In genomic region chr6:35729349-35729678, GRCh38 we compare ENCODE assay signal across 7 cellular contexts. TPM values are rescaled to one million over a fixed set of nuclear protein-coding genes. Genes with fewer than 3 reads are reported as not detected.
DNase-seq lines count a peak whose midpoint lies in the region; TF ChIP-seq lines count a peak whose summit lies in the region.
"Had no signal": no experiment of that assay in that cellular context is flagged by ENCODE, and none has a peak within 500 bp of the region (broad histone marks: within the 10 kb centered on the region; RNA-seq: fewer than 3 reads in every experiment).

No MANE protein-coding gene starts in this region.

- H3K4me3 ChIP-seq in parathyroid adenoma (ENCODE audit: low read depth, low read length) = no peak overlapping the region

- H3K9me3 Mint-ChIP-seq in HFFc6 (no peaks in the 10 kb centered on the region), brain (no peaks in the 10 kb centered on the region)

- H3K36me3 ChIP-seq in parathyroid adenoma (ENCODE audit: control insufficient read depth, insufficient read depth, low read length) = no peaks in the 10 kb centered on the region

- H3K27me3 Mint-ChIP-seq in HFFc6 (ENCODE audit: insufficient read depth) (peaks cover 1% of the 10 kb centered on the region), brain (peaks cover 7% of the 10 kb centered on the region)

- H2AFZ ChIP-seq in parathyroid adenoma = peak overlapping the region; percentile 82

- peaks cover 76% of the 10 kb centered on the region for H3K4me1 ChIP-seq in parathyroid adenoma

- no peaks in the 10 kb centered on the region for H3K9me3 ChIP-seq in parathyroid adenoma (ENCODE audit: control insufficient read depth, low read length)

- DNase-seq in HFFc6 (no peak), GM20000 (ENCODE audit: low spot score) (no peak), SKM-1 (lab: John Stamatoyannopoulos, UW; ENCODE audit: unreplicated experiment) (no peak), cerebellar nuclear complex (lab: John Stamatoyannopoulos, UW) (no peak)
- DNase-seq: activated T-cell treated with anti-CD3 and anti-CD28 coated beads for 4 hours had no signal

- peak overlapping the region; percentile 22; the same call in 1 of the 2 replicates for H3K4me3 Mint-ChIP-seq in HFFc6
- H3K4me3 Mint-ChIP-seq in brain = peak overlapping the region; percentile 53 to 90 (median 66)

- H3K36me3 Mint-ChIP-seq in HFFc6 (ENCODE audit: low read depth) (no peaks in the 10 kb centered on the region), brain (no peaks in the 10 kb centered on the region)

- H3K27ac Mint-ChIP-seq in HFFc6 (peak overlapping the region; percentile 32; the same call in 1 of the 2 replicates), brain (peak overlapping the region; percentile 44 to 85 (median 57))

- TF ChIP-seq CTCF in HFFc6 (IDR thresholded peaks at IDR 0.05) = no peak; the same call in 1 of the 2 replicates
- TF ChIP-seq CTCF in brain (conservative IDR thresholded peaks at IDR 0.05) = no peak
- TF ChIP-seq CTCF in parathyroid adenoma (IDR thresholded peaks at IDR 0.05) = no peak
- TF ChIP-seq CTCF in GM20000 (IDR thresholded peaks at IDR 0.05; ENCODE audit: extremely low read depth, missing control alignments) = no peak

- no peak overlapping the region for H3K4me2 ChIP-seq in parathyroid adenoma (ENCODE audit: low read length)

- H3K9ac ChIP-seq in parathyroid adenoma = peak overlapping the region; percentile 4

- H3K27ac ChIP-seq in parathyroid adenoma = peak overlapping the region; percentile 100

- no peaks in the 10 kb centered on the region for H3K27me3 ChIP-seq in parathyroid adenoma (ENCODE audit: control insufficient read depth, insufficient read depth, low read length)

- peaks cover 36% of the 10 kb centered on the region for H3K4me1 Mint-ChIP-seq in HFFc6 (ENCODE audit: low read depth)
- H3K4me1 Mint-ChIP-seq in brain = peaks cover 73% of the 10 kb centered on the region

- H3K79me2 ChIP-seq in parathyroid adenoma = no peaks in the 10 kb centered on the region

RNA-seq across cellular contexts. Expression of gene ARMC12, which starts 7.5 kb away (rescaled TPM):
- under 1 TPM in 4 of 6 experiments, not detected in 2; 0.17 to 0.33 (median 0.27) TPM for total RNA-seq in HFFc6 (2021; fragmentation: NEBNext Ultra II Directional; extraction: Animal tissue kit (Norgen Biotek cat#: 25700))
- 0.68 TPM for polyA plus RNA-seq in brain (ENCODE audit: insufficient read depth, low read depth, low replicate concordance)

RNA-seq across cellular contexts. Expression of gene FKBP5, which starts 40.6 kb away (rescaled TPM):
- 10 to 100 TPM in 5 of 6 experiments, 1 to 10 TPM in 1; 7.6 to 12.9 (median 11.8) TPM for total RNA-seq in HFFc6 (2021; fragmentation: NEBNext Ultra II Directional; extraction: Animal tissue kit (Norgen Biotek cat#: 25700))
- 20.2 TPM for polyA plus RNA-seq in brain (ENCODE audit: insufficient read depth, low read depth, low replicate concordance)

RNA-seq across cellular contexts. Expression of gene CLPSL2, which starts 47.1 kb away (rescaled TPM):
- not detected for total RNA-seq in HFFc6 (2021; fragmentation: NEBNext Ultra II Directional; extraction: Animal tissue kit (Norgen Biotek cat#: 25700))
- 2.3 TPM for polyA plus RNA-seq in brain (ENCODE audit: insufficient read depth, low read depth, low replicate concordance)

RNA-seq across cellular contexts. Expression of gene CLPSL1, which starts 51.5 kb away (rescaled TPM):
- not detected for total RNA-seq in HFFc6 (2021; fragmentation: NEBNext Ultra II Directional; extraction: Animal tissue kit (Norgen Biotek cat#: 25700))
- not detected for polyA plus RNA-seq in brain (ENCODE audit: insufficient read depth, low read depth, low replicate concordance)
